1 cellular context compared by ENCODE assay signal in genomic region chr7:130875901-130876300, GRCh38.
TF ChIP-seq lines count a peak whose summit lies in the region.

No MANE protein-coding gene starts in this region.

TF ChIP-seq in WTC11, 78 proteins besides CTCF, POLR2A, EP300 and RAD21 (continued from another document):
- TF ChIP-seq E2F1 (CRISPR knock-in tag; IDR thresholded peaks at IDR 0.05) (no peak), ZNF512 (CRISPR knock-in tag; IDR thresholded peaks at IDR 0.05; ENCODE audit: borderline replicate concordance) (no peak), JUN (CRISPR knock-in tag; IDR thresholded peaks at IDR 0.05) (no peak), NR3C1 (CRISPR knock-in tag; conservative IDR thresholded peaks at IDR 0.05; ENCODE audit: low read depth) (no peak), KAT7 (CRISPR knock-in tag; IDR thresholded peaks at IDR 0.05; ENCODE audit: borderline replicate concordance) (no peak), ZNF138 (CRISPR knock-in tag; conservative IDR thresholded peaks at IDR 0.05) (no peak)
- TF ChIP-seq, protein P1, sequence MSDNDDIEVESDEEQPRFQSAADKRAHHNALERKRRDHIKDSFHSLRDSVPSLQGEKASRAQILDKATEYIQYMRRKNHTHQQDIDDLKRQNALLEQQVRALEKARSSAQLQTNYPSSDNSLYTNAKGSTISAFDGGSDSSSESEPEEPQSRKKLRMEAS (CRISPR knock-in tag; IDR thresholded peaks at IDR 0.05), result no peak
- TF ChIP-seq, protein P2, sequence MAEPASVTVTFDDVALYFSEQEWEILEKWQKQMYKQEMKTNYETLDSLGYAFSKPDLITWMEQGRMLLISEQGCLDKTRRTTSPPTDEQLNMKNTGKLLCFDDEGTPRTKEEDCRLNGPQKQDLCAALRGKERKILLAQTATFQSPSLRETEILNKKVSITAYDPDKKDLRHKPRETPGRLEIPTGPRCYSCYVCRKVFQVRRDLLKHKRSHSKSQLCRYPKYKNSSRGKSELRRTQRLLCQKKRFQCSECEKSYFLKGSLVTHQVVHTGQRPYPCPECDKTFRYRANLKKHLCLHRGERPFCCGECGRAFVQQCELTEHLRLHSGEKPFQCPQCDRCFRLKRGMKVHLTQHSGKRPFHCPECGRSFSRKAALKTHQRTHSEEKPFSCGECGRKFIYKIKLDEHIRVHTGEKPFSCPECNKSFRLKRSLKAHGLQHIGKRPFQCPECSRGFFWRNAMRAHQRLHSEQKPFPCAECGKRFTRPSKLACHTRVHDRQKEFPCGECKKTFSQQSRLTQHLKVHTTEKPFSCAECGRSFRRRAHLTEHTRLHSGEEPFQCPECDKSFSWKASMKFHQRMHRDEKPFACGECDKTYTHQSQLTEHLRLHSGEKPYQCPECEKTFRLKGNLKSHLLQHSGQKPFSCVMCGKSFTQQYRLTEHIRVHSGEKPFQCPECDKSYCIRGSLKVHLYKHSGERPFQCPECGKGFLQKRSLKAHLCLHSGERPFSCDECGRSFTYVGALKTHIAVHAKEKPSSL (CRISPR knock-in tag; conservative IDR thresholded peaks at IDR 0.05), result no peak
